ENCODE assay signal across 20 cellular contexts in the genomic region with DNA sequence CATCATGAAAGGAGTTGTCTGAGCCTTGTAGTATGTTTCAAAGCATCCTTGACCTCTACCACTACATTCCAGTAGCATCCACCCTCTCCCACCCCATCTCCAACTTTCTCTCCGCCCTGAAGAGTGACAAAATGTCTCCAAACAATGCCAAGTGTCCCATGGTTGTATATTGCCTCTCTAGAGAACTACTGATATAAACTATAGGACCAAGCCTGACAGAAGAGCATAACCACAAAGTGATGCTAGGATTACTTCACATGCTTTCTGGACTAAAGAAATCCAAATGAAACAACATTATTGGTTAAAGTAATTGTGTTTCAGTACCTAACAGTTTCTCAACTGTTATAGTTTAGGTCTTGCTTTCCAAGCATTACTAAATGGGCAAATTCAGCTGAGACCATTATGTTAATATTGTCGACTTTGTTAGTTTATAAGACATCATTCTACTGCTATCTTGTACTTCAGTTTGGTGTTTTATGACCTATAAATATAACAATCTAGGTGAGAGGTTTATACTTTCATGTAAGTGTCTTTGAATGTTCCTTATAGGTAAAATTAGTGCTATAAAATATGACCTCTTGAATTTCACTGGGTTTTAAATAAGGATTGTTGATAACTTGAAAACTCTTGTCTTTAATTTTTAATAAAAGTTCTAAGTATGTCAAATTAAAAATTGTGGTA.
DNase-seq lines count a peak whose midpoint lies in the region; ATAC-seq, FAIRE-seq and TF ChIP-seq lines count a peak whose summit lies in the region.
"Had no signal": no experiment of that assay in that cellular context is flagged by ENCODE, and none has a peak within 500 bp of the region (broad histone marks: within the 10 kb centered on the region; RNA-seq: fewer than 3 reads in every experiment).

No MANE protein-coding gene starts in this region.

- peak; percentile 8 for FAIRE-seq in GM19239 (lab: Jason Lieb, UNC)
- no peak for FAIRE-seq in H1 (lab: Jason Lieb, UNC)
- FAIRE-seq: D721Med, GM12892, GM18507 had no signal

- H4K91ac ChIP-seq in H1 (replicated peaks; ENCODE audit: insufficient read length, low read length), result no peak overlapping the region

- no peak overlapping the region for H4K5ac ChIP-seq in H1 (ENCODE audit: insufficient read length, low read depth, low read length)

- no peak overlapping the region for H3K4me2 ChIP-seq in H1 (ENCODE audit: insufficient read depth in 1 of 2, low read depth in 2 of 2, low read length in 2 of 2)
- H3K4me2 ChIP-seq in osteoblast (ENCODE audit: insufficient read depth, low read length), result no peak overlapping the region

- no peak for DNase-seq in GM19239 (ENCODE audit: insufficient read length, low spot score)
- DNase-seq in H1 (ENCODE audit: low read depth in 1 of 2, low spot score in 2 of 2), result no peak
- peak; percentile 52 for DNase-seq in osteoblast (ENCODE audit: insufficient read length, low spot score, missing footprints)
- DNase-seq in naive thymus-derived CD8-positive, alpha-beta T cell, result no peak
- no peak for DNase-seq in body of pancreas
- DNase-seq in cerebellar nuclear complex (lab: John Stamatoyannopoulos, UW), result no peak
- DNase-seq in NCI-H1417 (lab: John Stamatoyannopoulos, UW), result no peak
- DNase-seq: 8988T; BE2C; C1 segment of cervical spinal cord; Caco-2; CD4-positive, CD25-positive, alpha-beta regulatory T cell; DMS153; DMS79; GDM1; GOT3; H9 had no signal

- no peaks in the 10 kb centered on the region for H3K23me2 ChIP-seq in H1 (ENCODE audit: low read depth, low read length)

- no peak for TF ChIP-seq POLR2A in H1 (IDR thresholded peaks at IDR 0.05; ENCODE audit: control extremely low read depth in 1 of 2, low read depth in 2 of 2, low read length in 2 of 2)
- TF ChIP-seq POLR2A in body of pancreas (IDR thresholded peaks at IDR 0.05), result no peak

- H2BK15ac ChIP-seq in H1 (ENCODE audit: low read length), result no peak overlapping the region

- H2BK5ac ChIP-seq in H1 (ENCODE audit: low read depth, low read length), result no peak overlapping the region

- peaks cover 0 to 6% (median 0%) of the 10 kb centered on the region in 5 donors for H3K27me3 Mint-ChIP-seq in naive thymus-derived CD8-positive, alpha-beta T cell

- H3K27ac Mint-ChIP-seq in naive thymus-derived CD8-positive, alpha-beta T cell, result no peak overlapping the region
- H3K27ac Mint-ChIP-seq: CD4-positive, CD25-positive, alpha-beta regulatory T cell; H9 had no signal

- TF ChIP-seq RAD21 in H1 (IDR thresholded peaks at IDR 0.05 in 1 of 2, conservative IDR thresholded peaks at IDR 0.05 in 1 of 2; ENCODE audit: low read depth in 2 of 2, low read length in 2 of 2), result no peak

- H2BK120ac ChIP-seq in H1 (replicated peaks; ENCODE audit: low read depth, low read length), result no peak overlapping the region

- no peak overlapping the region for H3K56ac ChIP-seq in H1 (replicated peaks; ENCODE audit: insufficient read length, low read depth, low read length)

- no peaks in the 10 kb centered on the region for H3K79me1 ChIP-seq in H1 (ENCODE audit: low read depth, low read length)

- TF ChIP-seq EP300 in H1 (IDR thresholded peaks at IDR 0.05; ENCODE audit: borderline replicate concordance in 1 of 2, low read depth in 2 of 2, low read length in 2 of 2), result no peak

- H3K4me1 ChIP-seq in H1 (replicated peaks in 1 of 4; ENCODE audit: control insufficient read depth in 3 of 4, insufficient read depth in 4 of 4, low read length in 3 of 4) (no peaks in the 10 kb centered on the region), osteoblast (ENCODE audit: insufficient read depth, low read length) (no peaks in the 10 kb centered on the region), body of pancreas (no peaks in the 10 kb centered on the region)
- H3K4me1 ChIP-seq: BE2C had no signal

- H3K36me3 Mint-ChIP-seq in naive thymus-derived CD8-positive, alpha-beta T cell, result no peaks in the 10 kb centered on the region
- H3K36me3 Mint-ChIP-seq: CD4-positive, CD25-positive, alpha-beta regulatory T cell had no signal

- no peak for ATAC-seq in naive thymus-derived CD8-positive, alpha-beta T cell
- ATAC-seq in body of pancreas, result no peak

- no peak overlapping the region for H3K4ac ChIP-seq in H1 (replicated peaks; ENCODE audit: insufficient read length, low read depth, low read length)

- H2AK5ac ChIP-seq in H1 (ENCODE audit: low read depth, low read length), result no peak overlapping the region

- H3K18ac ChIP-seq in H1 (ENCODE audit: extremely low read depth, low read length), result no peak overlapping the region

- H4K8ac ChIP-seq in H1 (ENCODE audit: extremely low read depth, insufficient read depth, low read length), result no peak overlapping the region

- H3K4me3 Mint-ChIP-seq in naive thymus-derived CD8-positive, alpha-beta T cell, result no peak overlapping the region
- H3K4me3 Mint-ChIP-seq: CD4-positive, CD25-positive, alpha-beta regulatory T cell; H9 had no signal

- peak overlapping the region; percentile 23; the same call in 1 of the 2 replicates for H2AFZ ChIP-seq in H1 (ENCODE audit: low read length)
- no peak overlapping the region for H2AFZ ChIP-seq in osteoblast (ENCODE audit: low read length)

- H3K79me2 ChIP-seq in H1 (ENCODE audit: control insufficient read depth in 1 of 2, insufficient read depth in 2 of 2, low read length in 2 of 2) (no peaks in the 10 kb centered on the region), osteoblast (ENCODE audit: insufficient read depth, low read length) (no peaks in the 10 kb centered on the region)

- no peaks in the 10 kb centered on the region for H3K9me3 ChIP-seq in H1 (ENCODE audit: insufficient read depth in 2 of 2, low read depth in 1 of 2, low read length in 1 of 2)
- H3K9me3 ChIP-seq in osteoblast (ENCODE audit: low read depth, low read length), result no peaks in the 10 kb centered on the region
- no peaks in the 10 kb centered on the region for H3K9me3 ChIP-seq in body of pancreas
- H3K9me3 ChIP-seq: BE2C, Caco-2 had no signal

- H3K27me3 ChIP-seq in H1 (replicated peaks in 1 of 4; ENCODE audit: control insufficient read depth in 3 of 4, extremely low read depth in 1 of 4, insufficient read depth in 3 of 4, low read length in 3 of 4) (no peaks in the 10 kb centered on the region), osteoblast (ENCODE audit: insufficient read depth, low read length) (no peaks in the 10 kb centered on the region), body of pancreas (no peaks in the 10 kb centered on the region)
- H3K27me3 ChIP-seq: BE2C had no signal

- no peaks in the 10 kb centered on the region for H3K9me3 Mint-ChIP-seq in naive thymus-derived CD8-positive, alpha-beta T cell
- H3K9me3 Mint-ChIP-seq: H9 had no signal

- no peak overlapping the region for H3K23ac ChIP-seq in H1 (ENCODE audit: insufficient read length)

- no peak overlapping the region for H3K14ac ChIP-seq in H1 (ENCODE audit: insufficient read length)

- no peaks in the 10 kb centered on the region for H3K36me3 ChIP-seq in H1 (ENCODE audit: control insufficient read depth in 2 of 4, insufficient read depth in 4 of 4, low read length in 3 of 4)
- no peaks in the 10 kb centered on the region for H3K36me3 ChIP-seq in osteoblast (ENCODE audit: insufficient read depth, low read length)
- H3K36me3 ChIP-seq in body of pancreas (replicated peaks in 1 of 2; ENCODE audit: insufficient read depth in 1 of 2, low read depth in 2 of 2), result no peaks in the 10 kb centered on the region
- H3K36me3 ChIP-seq: BE2C had no signal

- H2BK12ac ChIP-seq in H1 (ENCODE audit: low read depth, low read length), result no peak overlapping the region

- POLR2A ChIA-PET in H1 (lab: Charles Lee; ENCODE audit: partially characterized antibody), result no interaction called here
- POLR2A ChIA-PET in naive thymus-derived CD8-positive, alpha-beta T cell (lab: Charles Lee), result no interaction called here

- no peak overlapping the region for H2BK20ac ChIP-seq in H1 (ENCODE audit: low read length)

- H3K4me3 ChIP-seq in H1 (ENCODE audit: extremely low read depth in 1 of 4, insufficient read depth in 2 of 4, low read depth in 3 of 4, low read length in 4 of 4) (no peak overlapping the region), osteoblast (ENCODE audit: insufficient read depth, low read length) (no peak overlapping the region), body of pancreas (no peak overlapping the region)

- peaks cover 0 to 3% (median 0%) of the 10 kb centered on the region in 4 donors for H3K4me1 Mint-ChIP-seq in naive thymus-derived CD8-positive, alpha-beta T cell
- H3K4me1 Mint-ChIP-seq: CD4-positive, CD25-positive, alpha-beta regulatory T cell had no signal

- H3K27ac ChIP-seq in H1 (ENCODE audit: low read depth, low read length) (no peak overlapping the region), osteoblast (ENCODE audit: low read depth, low read length) (no peak overlapping the region), body of pancreas (no peak overlapping the region)

- CTCF ChIA-PET in H1 (lab: Charles Lee; ENCODE audit: partially characterized antibody), result no interaction called here

- intact Hi-C loops in body of pancreas (cut with DNase I), result no loop called here

- TF ChIP-seq CTCF in H1 (IDR thresholded peaks at IDR 0.05; ENCODE audit: control extremely low read depth in 1 of 3, insufficient read depth in 1 of 3, low read depth in 1 of 3, low read length in 3 of 3), result no peak
- TF ChIP-seq CTCF in osteoblast (IDR thresholded peaks at IDR 0.05; ENCODE audit: extremely low read depth, low read depth, low read length), result no peak
- TF ChIP-seq CTCF in body of pancreas (IDR thresholded peaks at IDR 0.05), result no peak

- H4K20me1 ChIP-seq in H1 (replicated peaks in 1 of 2; ENCODE audit: control insufficient read depth in 1 of 2, insufficient read depth in 2 of 2, low read length in 2 of 2) (no peaks in the 10 kb centered on the region), osteoblast (ENCODE audit: insufficient read depth, low read length) (no peaks in the 10 kb centered on the region)

- WGBS in H1 (ENCODE audit: extremely low coverage in 1 of 2, insufficient coverage in 1 of 2, insufficient read length in 1 of 2, insufficient replicate concordance in 2 of 2, low coverage in 1 of 2, low lambda C conversion rate in 2 of 2, missing lambda C conversion rate in 1 of 2), 2 experiments, result 88% methylated on average over 2 of the region's 2 CpGs; no CpG with 5 or more reads in 1 of the 2 experiments
- WGBS in body of pancreas, 2 donors, result 37 to 75% methylated on average over 2 of the region's 2 CpGs

- H3K9ac ChIP-seq in H1 (replicated peaks in 1 of 4; ENCODE audit: extremely low read depth in 1 of 4, low read depth in 3 of 4, low read length in 3 of 4), result no peak overlapping the region
